1 cellular context compared by ENCODE assay signal in the genomic region with DNA sequence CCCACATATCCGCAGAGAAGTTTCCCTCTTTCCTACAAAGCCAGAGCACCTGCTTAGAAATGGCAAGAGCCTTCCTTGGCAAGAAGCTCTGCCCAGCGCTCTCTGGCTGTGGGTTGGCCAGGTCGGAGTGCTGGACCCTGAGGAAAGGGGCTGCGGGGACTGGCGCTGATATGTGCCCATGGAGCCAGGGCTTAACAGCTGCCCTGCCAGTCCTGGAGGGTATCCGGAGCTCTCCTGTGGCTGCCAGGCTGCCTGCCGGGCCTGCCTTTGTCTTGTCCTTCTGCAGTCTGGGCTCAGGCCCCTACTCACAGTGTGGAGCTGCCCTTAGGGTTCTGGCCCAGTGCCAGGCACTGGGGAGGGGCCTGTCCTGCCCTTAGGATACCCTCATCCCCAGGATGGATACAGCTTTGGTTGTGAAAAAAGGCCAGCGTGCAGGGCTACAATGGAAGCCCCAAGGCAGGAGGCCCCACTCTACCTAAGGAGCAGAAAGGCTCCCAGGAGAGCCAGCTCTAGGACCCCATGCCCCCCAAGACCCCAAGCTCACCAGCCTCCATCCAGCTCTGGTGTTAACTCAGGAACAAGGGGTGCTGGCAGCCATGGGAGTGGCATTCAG.
TF ChIP-seq lines count a peak whose summit lies in the region.

No MANE protein-coding gene starts in this region.

TF ChIP-seq in SK-N-SH, 30 proteins besides CTCF, POLR2A, EP300 and RAD21 (continued from another document):
- TF ChIP-seq POLR2AphosphoS5 (IDR thresholded peaks at IDR 0.05; ENCODE audit: low read depth, low read length) (no peak), NRF1 (IDR thresholded peaks at IDR 0.05; ENCODE audit: low read depth, low read length) (no peak), JUND (IDR thresholded peaks at IDR 0.05) (no peak), RXRA (IDR thresholded peaks at IDR 0.05; ENCODE audit: borderline replicate concordance, low read depth) (no peak), YY1 (IDR thresholded peaks at IDR 0.05; ENCODE audit: low read depth) (no peak), GATA2 (CRISPR knock-in tag; IDR thresholded peaks at IDR 0.05) (no peak), SIN3A (IDR thresholded peaks at IDR 0.05; ENCODE audit: borderline replicate concordance, low read depth, low read length) (no peak), GABPA (IDR thresholded peaks at IDR 0.05; ENCODE audit: low read depth) (no peak), FOSL2 (IDR thresholded peaks at IDR 0.05; ENCODE audit: borderline replicate concordance, low read depth) (no peak), RCOR1 (IDR thresholded peaks at IDR 0.05; ENCODE audit: low read length) (no peak)
- TF ChIP-seq, protein P1, sequence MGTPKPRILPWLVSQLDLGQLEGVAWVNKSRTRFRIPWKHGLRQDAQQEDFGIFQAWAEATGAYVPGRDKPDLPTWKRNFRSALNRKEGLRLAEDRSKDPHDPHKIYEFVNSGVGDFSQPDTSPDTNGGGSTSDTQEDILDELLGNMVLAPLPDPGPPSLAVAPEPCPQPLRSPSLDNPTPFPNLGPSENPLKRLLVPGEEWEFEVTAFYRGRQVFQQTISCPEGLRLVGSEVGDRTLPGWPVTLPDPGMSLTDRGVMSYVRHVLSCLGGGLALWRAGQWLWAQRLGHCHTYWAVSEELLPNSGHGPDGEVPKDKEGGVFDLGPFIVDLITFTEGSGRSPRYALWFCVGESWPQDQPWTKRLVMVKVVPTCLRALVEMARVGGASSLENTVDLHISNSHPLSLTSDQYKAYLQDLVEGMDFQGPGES (IDR thresholded peaks at IDR 0.05; ENCODE audit: low read depth, low read length): no peak
- TF ChIP-seq, protein P2, sequence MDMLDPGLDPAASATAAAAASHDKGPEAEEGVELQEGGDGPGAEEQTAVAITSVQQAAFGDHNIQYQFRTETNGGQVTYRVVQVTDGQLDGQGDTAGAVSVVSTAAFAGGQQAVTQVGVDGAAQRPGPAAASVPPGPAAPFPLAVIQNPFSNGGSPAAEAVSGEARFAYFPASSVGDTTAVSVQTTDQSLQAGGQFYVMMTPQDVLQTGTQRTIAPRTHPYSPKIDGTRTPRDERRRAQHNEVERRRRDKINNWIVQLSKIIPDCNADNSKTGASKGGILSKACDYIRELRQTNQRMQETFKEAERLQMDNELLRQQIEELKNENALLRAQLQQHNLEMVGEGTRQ (IDR thresholded peaks at IDR 0.05; ENCODE audit: borderline replicate concordance, low read depth, low read length): no peak
- TF ChIP-seq, protein P3, sequence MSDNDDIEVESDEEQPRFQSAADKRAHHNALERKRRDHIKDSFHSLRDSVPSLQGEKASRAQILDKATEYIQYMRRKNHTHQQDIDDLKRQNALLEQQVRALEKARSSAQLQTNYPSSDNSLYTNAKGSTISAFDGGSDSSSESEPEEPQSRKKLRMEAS (IDR thresholded peaks at IDR 0.05; ENCODE audit: low read depth): no peak
- TF ChIP-seq, protein P4, sequence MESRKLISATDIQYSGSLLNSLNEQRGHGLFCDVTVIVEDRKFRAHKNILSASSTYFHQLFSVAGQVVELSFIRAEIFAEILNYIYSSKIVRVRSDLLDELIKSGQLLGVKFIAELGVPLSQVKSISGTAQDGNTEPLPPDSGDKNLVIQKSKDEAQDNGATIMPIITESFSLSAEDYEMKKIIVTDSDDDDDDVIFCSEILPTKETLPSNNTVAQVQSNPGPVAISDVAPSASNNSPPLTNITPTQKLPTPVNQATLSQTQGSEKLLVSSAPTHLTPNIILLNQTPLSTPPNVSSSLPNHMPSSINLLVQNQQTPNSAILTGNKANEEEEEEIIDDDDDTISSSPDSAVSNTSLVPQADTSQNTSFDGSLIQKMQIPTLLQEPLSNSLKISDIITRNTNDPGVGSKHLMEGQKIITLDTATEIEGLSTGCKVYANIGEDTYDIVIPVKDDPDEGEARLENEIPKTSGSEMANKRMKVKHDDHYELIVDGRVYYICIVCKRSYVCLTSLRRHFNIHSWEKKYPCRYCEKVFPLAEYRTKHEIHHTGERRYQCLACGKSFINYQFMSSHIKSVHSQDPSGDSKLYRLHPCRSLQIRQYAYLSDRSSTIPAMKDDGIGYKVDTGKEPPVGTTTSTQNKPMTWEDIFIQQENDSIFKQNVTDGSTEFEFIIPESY (IDR thresholded peaks at IDR 0.05; ENCODE audit: borderline replicate concordance, low read depth): no peak
TF ChIP-seq in SK-N-SH: peak in this region for 0.
